ENCODE assay signal across 8 cellular contexts in genomic region chr22:26502688-26503561, GRCh38. TPM values are rescaled to one million over a fixed set of nuclear protein-coding genes. Genes with fewer than 3 reads are reported as not detected.
DNase-seq lines count a peak whose midpoint lies in the region; ATAC-seq, FAIRE-seq and TF ChIP-seq lines count a peak whose summit lies in the region.

No MANE protein-coding gene starts in this region.

- CTCF ChIA-PET in A549 (lab: Yijun Ruan, JAX) (interaction anchor here (0.6 to 2.7 kb wide), 19 partner anchors 9 to 163 kb away, joined by 3 to 8 read pairs (median 4); partner anchors contain the start of gene TFIP11), PC-3 (lab: Charles Lee) (no interaction called here)

- TF ChIP-seq RAD21 in A549 (conservative IDR thresholded peaks at IDR 0.05 in 1 of 2, IDR thresholded peaks at IDR 0.05 in 1 of 2): peak; percentile 46 to 51; a peak in 4 of 5 replicates

- no peak overlapping the region for H3K9ac ChIP-seq in PC-3 (ENCODE audit: low read length)

- DNase-seq in A549 (ENCODE audit: low read depth in 1 of 2, low spot score in 1 of 2) (peak in 1 of 2 experiments; percentile 37), GM12892 (ENCODE audit: insufficient read length) (peak; percentile 31), PC-3 (peak; percentile 18), glomerular visceral epithelial cell (ENCODE audit: extremely low spot score) (peak; percentile 40), prostate gland (ENCODE audit: low spot score) (no peak)
- DNase-seq in activated T-helper 2 cell treated with anti-CD3 and anti-CD28 coated beads, Interferon-gamma antibody, Interleukin-2, Interleukin-4, amounts not matched to agents 10 μg/mL and 5 μg/mL and 100 μg/mL, durations not matched to agents 14 hours and 24 hours and 36 hours (ENCODE audit: low spot score): peak; percentile 69

- intact Hi-C loops in PC-3 (cut with micrococcal nuclease) (no loop called here), prostate gland (cut with DNase I) (no loop called here)
- intact Hi-C loops in activated T-helper 2 cell treated with anti-CD3 and anti-CD28 coated beads, Interferon-gamma antibody, Interleukin-2, Interleukin-4, amounts not matched to agents 10 μg/mL and 5 μg/mL and 100 μg/mL, durations not matched to agents 14 hours and 24 hours and 36 hours (cut with micrococcal nuclease): no loop called here

- H3K36me3 Mint-ChIP-seq in activated T-helper 2 cell treated with anti-CD3 and anti-CD28 coated beads, Interferon-gamma antibody, Interleukin-2, Interleukin-4, amounts not matched to agents 10 μg/mL and 5 μg/mL and 100 μg/mL, durations not matched to agents 14 hours and 24 hours and 36 hours (ENCODE audit: low read depth): peaks cover 71% of the 10 kb centered on the region

- no peak overlapping the region for H3K4me3 ChIP-seq in A549
- no peak overlapping the region for H3K4me3 ChIP-seq in PC-3 (ENCODE audit: low read length)
- no peak overlapping the region for H3K4me3 ChIP-seq in prostate gland

- no peaks in the 10 kb centered on the region for H3K27me3 Mint-ChIP-seq in activated T-helper 2 cell treated with anti-CD3 and anti-CD28 coated beads, Interferon-gamma antibody, Interleukin-2, Interleukin-4, amounts not matched to agents 10 μg/mL and 5 μg/mL and 100 μg/mL, durations not matched to agents 14 hours and 24 hours and 36 hours (ENCODE audit: low read depth)

- no peak for FAIRE-seq in A549 (lab: Jason Lieb, UNC)
- FAIRE-seq in GM12892 (lab: Jason Lieb, UNC): peak; percentile 79

- no peaks in the 10 kb centered on the region for H3F3A ChIP-seq in PC-3 (ENCODE audit: low read length, unreplicated experiment)

- BruUV-seq in PC-3 (replicated peaks; lab: Mats Ljungman, UMichigan): no TSS peak

- H3K36me3 ChIP-seq in PC-3 (ENCODE audit: low read depth, low read length) (peaks cover 32% of the 10 kb centered on the region), prostate gland (peaks cover 32 to 44% of the 10 kb centered on the region in 2 donors)

- no peaks in the 10 kb centered on the region for H3K79me2 ChIP-seq in PC-3 (ENCODE audit: low read length)

- H4K20me1 ChIP-seq in PC-3 (ENCODE audit: low read length): no peaks in the 10 kb centered on the region

- POLR2A ChIA-PET in A549 (lab: Yijun Ruan, JAX) (interaction anchor here (1.0 kb wide), 1 partner anchor 9 kb away, joined by 3 read pairs; the partner anchor contains the start of gene TFIP11), PC-3 (lab: Charles Lee; ENCODE audit: unreplicated experiment) (no interaction called here)

- H3K9me3 ChIP-seq in A549: no peaks in the 10 kb centered on the region
- no peaks in the 10 kb centered on the region for H3K9me3 ChIP-seq in PC-3 (ENCODE audit: low read length)
- H3K9me3 ChIP-seq in prostate gland: no peaks in the 10 kb centered on the region

- H2AFZ ChIP-seq in PC-3 (ENCODE audit: low read length): no peak overlapping the region

- peaks cover 24% of the 10 kb centered on the region for H3K4me1 Mint-ChIP-seq in activated T-helper 2 cell treated with anti-CD3 and anti-CD28 coated beads, Interferon-gamma antibody, Interleukin-2, Interleukin-4, amounts not matched to agents 10 μg/mL and 5 μg/mL and 100 μg/mL, durations not matched to agents 14 hours and 24 hours and 36 hours (ENCODE audit: low read depth)

- no peak overlapping the region for H3K4me2 ChIP-seq in A549
- H3K4me2 ChIP-seq in PC-3 (ENCODE audit: low read length): no peak overlapping the region

- H3K27me3 ChIP-seq in PC-3 (ENCODE audit: low read length): no peaks in the 10 kb centered on the region
- no peaks in the 10 kb centered on the region for H3K27me3 ChIP-seq in prostate gland (replicated peaks; ENCODE audit: insufficient read depth)

- 65% methylated on average over 3 of the region's 3 CpGs for WGBS in A549 (ENCODE audit: missing lambda C conversion rate)
- 33% methylated on average over 3 of the region's 3 CpGs for WGBS in prostate gland

- H3K27ac ChIP-seq in A549 (no peak overlapping the region), PC-3 (ENCODE audit: low read length) (no peak overlapping the region), prostate gland (no peak overlapping the region)

- peak; percentile 56 for TF ChIP-seq CTCF in A549 (IDR thresholded peaks at IDR 0.05)
- TF ChIP-seq CTCF in PC-3 (conservative IDR thresholded peaks at IDR 0.05; ENCODE audit: low read depth, low read length): peak; percentile 64
- TF ChIP-seq CTCF in prostate gland (IDR thresholded peaks at IDR 0.05): peak in 3 of 4 experiments; percentile 20 to 50 (median 32)

- peak overlapping the region; percentile 67 for H3K27ac Mint-ChIP-seq in activated T-helper 2 cell treated with anti-CD3 and anti-CD28 coated beads, Interferon-gamma antibody, Interleukin-2, Interleukin-4, amounts not matched to agents 10 μg/mL and 5 μg/mL and 100 μg/mL, durations not matched to agents 14 hours and 24 hours and 36 hours

- peak; percentile 82; a peak in 5 of 6 replicates for ATAC-seq in A549
- ATAC-seq in PC-3: peak; percentile 56
- no peak for ATAC-seq in GM18870 (IDR thresholded peaks at IDR 0.05; ENCODE audit: unreplicated experiment)
- no peak for ATAC-seq in GM21528 (IDR thresholded peaks at IDR 0.05; ENCODE audit: low FRiP score, unreplicated experiment)

- H3K4me1 ChIP-seq in A549 (no peaks in the 10 kb centered on the region), PC-3 (ENCODE audit: insufficient read depth, low read length) (no peaks in the 10 kb centered on the region), prostate gland (replicated peaks) (no peaks in the 10 kb centered on the region)

- no peaks in the 10 kb centered on the region for H3K9me3 Mint-ChIP-seq in activated T-helper 2 cell treated with anti-CD3 and anti-CD28 coated beads, Interferon-gamma antibody, Interleukin-2, Interleukin-4, amounts not matched to agents 10 μg/mL and 5 μg/mL and 100 μg/mL, durations not matched to agents 14 hours and 24 hours and 36 hours

- TF ChIP-seq EP300 in A549 (IDR thresholded peaks at IDR 0.05): no peak

- no peaks in the 10 kb centered on the region for H3K9me2 ChIP-seq in PC-3 (replicated peaks; ENCODE audit: low read length)

- H3K4me3 Mint-ChIP-seq in activated T-helper 2 cell treated with anti-CD3 and anti-CD28 coated beads, Interferon-gamma antibody, Interleukin-2, Interleukin-4, amounts not matched to agents 10 μg/mL and 5 μg/mL and 100 μg/mL, durations not matched to agents 14 hours and 24 hours and 36 hours (ENCODE audit: low read depth): no peak overlapping the region

- TF ChIP-seq POLR2A in A549 (IDR thresholded peaks at IDR 0.05; ENCODE audit: low read length) (no peak), GM12892 (IDR thresholded peaks at IDR 0.05; ENCODE audit: low read depth, low read length) (no peak), prostate gland (IDR thresholded peaks at IDR 0.05) (no peak)

TF ChIP-seq in A549, 52 proteins besides CTCF, POLR2A, EP300 and RAD21:
- TF ChIP-seq FOXS1 (CRISPR knock-in tag; IDR thresholded peaks at IDR 0.05) (no peak), SMC3 (IDR thresholded peaks at IDR 0.05) (peak; percentile 70), HMGXB4 (CRISPR knock-in tag; IDR thresholded peaks at IDR 0.05; ENCODE audit: borderline replicate concordance) (no peak)
TF ChIP-seq in A549: peak in this region for 1.

RNA-seq across cellular contexts. Expression of gene TFIP11, which starts 9.3 kb away (rescaled TPM):
- polyA plus RNA-seq in A549 (2011; rRNA removed): 26.8 and 28.8 TPM in 2 replicates
- polyA plus RNA-seq in A549 (2012; cell fraction: cytosol; rRNA removed): 16.2 and 19.4 TPM in 2 replicates
- polyA plus RNA-seq in A549 (2012; cell fraction: nucleus; rRNA removed): 37.9 and 40.4 TPM in 2 replicates
- polyA plus RNA-seq in A549 (2017; fragmentation: RNase III; extraction: RNeasy Plus Mini Kit Qiagen cat#74134 plus additional on column Dnase treatment): 18.5 to 21.1 TPM (median 20.7 TPM) in 3 replicates
- polyA minus RNA-seq in A549 (2011; rRNA and poly(A)+ RNA removed): 35.0 and 35.2 TPM in 2 replicates
- 17.2 TPM for polyA plus RNA-seq in GM12892 (2012; ENCODE audit: missing spikeins)
- total RNA-seq in PC-3 (2014; rRNA removed): 22.4 and 33.5 TPM in 2 replicates
- total RNA-seq in activated T-helper 2 cell treated with anti-CD3 and anti-CD28 coated beads, Interferon-gamma antibody, Interleukin-2, Interleukin-4, amounts not matched to agents 10 μg/mL and 5 μg/mL and 100 μg/mL, durations not matched to agents 14 hours and 24 hours and 36 hours: 49.7 and 55.0 TPM in 2 replicates
- 10 to 100 TPM; 21.9 to 33.2 TPM for total RNA-seq in prostate gland

RNA-seq across cellular contexts. Expression of gene SRRD, which starts 19.2 kb away (rescaled TPM):
- polyA plus RNA-seq in A549 (2011; rRNA removed) (36.4 and 38.4 TPM in 2 replicates), A549 (2017; fragmentation: RNase III; extraction: RNeasy Plus Mini Kit Qiagen cat#74134 plus additional on column Dnase treatment) (13.1 to 14.2 TPM (median 14.1 TPM) in 3 replicates)
- 12.5 and 13.6 TPM in 2 replicates for polyA plus RNA-seq in A549 (2012; cell fraction: cytosol; rRNA removed)
- 3.3 and 5.4 TPM in 2 replicates for polyA plus RNA-seq in A549 (2012; cell fraction: nucleus; rRNA removed)
- 14.3 and 15.1 TPM in 2 replicates for polyA minus RNA-seq in A549 (2011; rRNA and poly(A)+ RNA removed)
- 23.0 TPM for polyA plus RNA-seq in GM12892 (2012; ENCODE audit: missing spikeins)
- total RNA-seq in PC-3 (2014; rRNA removed) (17.6 and 21.1 TPM in 2 replicates), prostate gland (10 to 100 TPM; 15.2 to 24.4 TPM)
- 21.6 and 23.0 TPM in 2 replicates for total RNA-seq in activated T-helper 2 cell treated with anti-CD3 and anti-CD28 coated beads, Interferon-gamma antibody, Interleukin-2, Interleukin-4, amounts not matched to agents 10 μg/mL and 5 μg/mL and 100 μg/mL, durations not matched to agents 14 hours and 24 hours and 36 hours

RNA-seq across cellular contexts. Expression of gene HPS4, which starts 19.3 kb away (rescaled TPM):
- polyA plus RNA-seq in A549 (2011; rRNA removed): 25.7 and 30.2 TPM in 2 replicates
- 13.8 and 16.7 TPM in 2 replicates for polyA plus RNA-seq in A549 (2012; cell fraction: cytosol; rRNA removed)
- polyA plus RNA-seq in A549 (2012; cell fraction: nucleus; rRNA removed): 35.8 and 38.4 TPM in 2 replicates
- polyA plus RNA-seq in A549 (2017; fragmentation: RNase III; extraction: RNeasy Plus Mini Kit Qiagen cat#74134 plus additional on column Dnase treatment): 10.8 to 12.7 TPM (median 11.8 TPM) in 3 replicates
- polyA minus RNA-seq in A549 (2011; rRNA and poly(A)+ RNA removed): 20.1 and 33.3 TPM in 2 replicates
- polyA plus RNA-seq in GM12892 (2012; ENCODE audit: missing spikeins): 25.8 TPM
- total RNA-seq in PC-3 (2014; rRNA removed): 15.9 and 19.9 TPM in 2 replicates
- total RNA-seq in activated T-helper 2 cell treated with anti-CD3 and anti-CD28 coated beads, Interferon-gamma antibody, Interleukin-2, Interleukin-4, amounts not matched to agents 10 μg/mL and 5 μg/mL and 100 μg/mL, durations not matched to agents 14 hours and 24 hours and 36 hours: 39.0 and 39.4 TPM in 2 replicates
- 10 to 100 TPM; 25.3 to 83.9 TPM for total RNA-seq in prostate gland

Comparison
In these comparisons a context has a peak if more than half of its experiments do, and no peak if none do; other contexts are left out.
1. ATAC-seq: peak in A549 (2 of 2) and PC-3 (single experiment); none in GM18870 (single experiment) and GM21528 (single experiment).
2. Peak in every context shown above with its lines, with median percentiles within 50 percentile points of each other: CTCF ChIP-seq.